8 cellular contexts compared by ENCODE assay signal in the genomic region with DNA sequence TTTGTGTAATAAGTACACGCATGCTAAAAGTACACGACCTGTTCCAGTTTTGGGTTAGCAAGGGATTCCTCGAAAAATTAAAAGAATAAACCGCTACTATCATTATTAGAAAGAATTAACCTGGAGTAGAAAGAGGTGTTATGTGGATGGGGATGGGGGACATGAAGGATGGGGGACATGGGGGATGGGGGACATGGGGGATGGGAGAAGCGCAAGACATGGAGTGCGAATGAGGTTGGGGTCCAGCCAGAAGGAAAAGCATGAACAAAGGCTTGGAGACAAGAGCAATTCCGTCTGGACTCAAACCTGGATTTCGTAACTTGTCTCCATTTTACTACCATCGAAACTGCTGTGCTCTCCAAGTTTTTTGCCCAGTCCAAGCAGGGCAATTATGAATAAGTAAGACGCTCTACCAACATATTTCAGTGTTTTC. TPM values are rescaled to one million over a fixed set of nuclear protein-coding genes. Genes with fewer than 3 reads are reported as not detected.
DNase-seq lines count a peak whose midpoint lies in the region; ATAC-seq and TF ChIP-seq lines count a peak whose summit lies in the region.

No MANE protein-coding gene starts in this region.

- H3K9me3 ChIP-seq in esophagus (ENCODE audit: control insufficient read depth in 2 of 2, insufficient read depth in 1 of 2, low read depth in 1 of 2, low read length in 1 of 2) (no peaks in the 10 kb centered on the region), neutrophil (no peaks in the 10 kb centered on the region)

- no peak for ATAC-seq in GM21717 (IDR thresholded peaks at IDR 0.05; ENCODE audit: unreplicated experiment)

- H3K27me3 ChIP-seq in esophagus (ENCODE audit: control insufficient read depth in 1 of 2, insufficient read depth in 2 of 2, low read length in 2 of 2) (no peaks in the 10 kb centered on the region), neutrophil (peaks cover 14% of the 10 kb centered on the region)

- 25% methylated on average over 10 of the region's 10 CpGs for WGBS in esophagus, 2 donors

- H3K4me3 ChIP-seq in esophagus (ENCODE audit: low read depth in 1 of 2, low read length in 2 of 2) (peak overlapping the region; percentile 81 to 90), neutrophil (ENCODE audit: low read depth in 1 of 2, low read length in 1 of 2) (peak overlapping the region; percentile 67 to 72)

- no peak for TF ChIP-seq CTCF in neutrophil (IDR thresholded peaks at IDR 0.05)

- H3K27ac ChIP-seq in esophagus (ENCODE audit: low read depth in 2 of 2, low read length in 1 of 2): peak overlapping the region; percentile 5 to 29
- no peak overlapping the region for H3K27ac ChIP-seq in neutrophil

- DNase-seq in NCI-H2227 (lab: John Stamatoyannopoulos, UW; ENCODE audit: unreplicated experiment) (peak; percentile 59), NCI-H2227 treated with DMSO at 0.1 percent for 48 hours (lab: John Stamatoyannopoulos, UW) (no peak), RKO (ENCODE audit: low spot score) (peak; percentile 37), mucosa of gallbladder (ENCODE audit: low spot score) (no peak), COLO829 (ENCODE audit: low spot score) (no peak)

- H3K4me1 ChIP-seq in esophagus (ENCODE audit: control insufficient read depth in 2 of 2, insufficient read depth in 2 of 2, low read length in 1 of 2) (no peaks in the 10 kb centered on the region), neutrophil (ENCODE audit: control insufficient read depth in 1 of 2, insufficient read depth in 1 of 2, low read depth in 1 of 2, low read length in 1 of 2) (peaks cover 17 to 30% of the 10 kb centered on the region in 2 experiments)

- no peaks in the 10 kb centered on the region for H3K36me3 ChIP-seq in esophagus (ENCODE audit: control insufficient read depth in 2 of 2, insufficient read depth in 2 of 2, low read length in 1 of 2)
- no peaks in the 10 kb centered on the region for H3K36me3 ChIP-seq in neutrophil

RNA-seq across cellular contexts. Expression of gene KDM1A, which starts 0.6 kb away (rescaled TPM):
- polyA plus RNA-seq in esophagus: 10 to 100 TPM; 15.6 to 32.0 TPM
- total RNA-seq in mucosa of gallbladder: 44.9 TPM

RNA-seq across cellular contexts. Expression of gene TEX46, which starts 3.0 kb away (rescaled TPM):
- polyA plus RNA-seq in esophagus: not detected
- total RNA-seq in mucosa of gallbladder: not detected

RNA-seq across cellular contexts. Expression of gene LACTBL1, which starts 46.0 kb away (rescaled TPM):
- polyA plus RNA-seq in esophagus: not detected
- not detected for total RNA-seq in mucosa of gallbladder

Comparison
In these comparisons a context has a peak if more than half of its experiments do, and no peak if none do; other contexts are left out.
1. DNase-seq: peak in NCI-H2227 (single experiment) and RKO (single experiment); none in NCI-H2227 treated with DMSO at 0.1 percent for 48 hours (single experiment), mucosa of gallbladder (single experiment) and COLO829 (single experiment).